ENCODE assay signal across 14 cellular contexts in genomic region chr11:127002669-127003259, GRCh38. TPM values are rescaled to one million over a fixed set of nuclear protein-coding genes. Genes with fewer than 3 reads are reported as not detected.
DNase-seq lines count a peak whose midpoint lies in the region; ATAC-seq, FAIRE-seq and TF ChIP-seq lines count a peak whose summit lies in the region.
"Had no signal": no experiment of that assay in that cellular context is flagged by ENCODE, and none has a peak within 500 bp of the region (broad histone marks: within the 10 kb centered on the region; RNA-seq: fewer than 3 reads in every experiment).

No MANE protein-coding gene starts in this region.

- H3K4me1 Mint-ChIP-seq in GM23338: peaks cover 20% of the 10 kb centered on the region
- H3K4me1 Mint-ChIP-seq: central memory CD8-positive, alpha-beta T cell; stimulated activated effector memory CD8-positive, alpha-beta T cell treated with anti-CD3 and anti-CD28 coated beads, Interleukin-12 subunit alpha, Interleukin-12 subunit beta, amount 100 ng/mL, for 72 hours had no signal

- peak overlapping the region; percentile 98 for H2AFZ ChIP-seq in GM23338

- H3K27ac Mint-ChIP-seq in GM23338: no peak overlapping the region
- H3K27ac Mint-ChIP-seq: CD8-positive, alpha-beta memory T cell; HFFc6; stimulated activated effector memory CD8-positive, alpha-beta T cell treated with anti-CD3 and anti-CD28 coated beads, Interleukin-12 subunit alpha, Interleukin-12 subunit beta, amount 100 ng/mL, for 72 hours had no signal

- H3F3A ChIP-seq in GM23338 (replicated peaks; ENCODE audit: low read depth): no peaks in the 10 kb centered on the region

- no peak for TF ChIP-seq POLR2A in A549 (IDR thresholded peaks at IDR 0.05; ENCODE audit: low read length)

- H3K9me3 ChIP-seq in A549 (no peaks in the 10 kb centered on the region), iPS-18a (ENCODE audit: control insufficient read depth, low read depth, low read length) (no peaks in the 10 kb centered on the region)

- no peaks in the 10 kb centered on the region for H3K9me2 ChIP-seq in GM23338 (ENCODE audit: insufficient read depth)

- TF ChIP-seq RAD21 in A549 (conservative IDR thresholded peaks at IDR 0.05 in 1 of 2, IDR thresholded peaks at IDR 0.05 in 1 of 2): no peak

- CTCF ChIA-PET in A549 (lab: Yijun Ruan, JAX): interaction anchor here (0.6 to 6.0 kb wide), 10 partner anchors 10 to 395 kb away, joined by 3 to 62 read pairs (median 4); no protein-coding TSS in a partner anchor

- FAIRE-seq in A549 (lab: Jason Lieb, UNC) (no peak), frontal cortex (lab: Jason Lieb, UNC) (no peak)

- WGBS in A549 (ENCODE audit: missing lambda C conversion rate): 18% methylated on average over 16 of the region's 16 CpGs

- in situ Hi-C loops in astrocyte of the cerebellum (cut with HindIII; ENCODE audit: low sequenced_read_pairs): no loop called here

- H3K4me1 ChIP-seq in A549 (peaks cover 24% of the 10 kb centered on the region), GM23338 (ENCODE audit: insufficient read depth) (peaks cover 29% of the 10 kb centered on the region), iPS-18a (ENCODE audit: control insufficient read depth, low read depth, low read length) (peaks cover 5% of the 10 kb centered on the region)

- TF ChIP-seq EP300 in A549 (IDR thresholded peaks at IDR 0.05): no peak

- H3K4me3 ChIP-seq in A549 (peak overlapping the region; percentile 41), GM23338 (peak overlapping the region; percentile 80), astrocyte of the cerebellum (ENCODE audit: low read depth, low read length) (peak overlapping the region; percentile 37), iPS-18a (ENCODE audit: low read length) (peak overlapping the region; percentile 70)

- peak overlapping the region; percentile 72 for H3K4me3 Mint-ChIP-seq in GM23338
- H3K4me3 Mint-ChIP-seq: CD8-positive, alpha-beta memory T cell; central memory CD8-positive, alpha-beta T cell; HFFc6; stimulated activated effector memory CD8-positive, alpha-beta T cell treated with anti-CD3 and anti-CD28 coated beads, Interleukin-12 subunit alpha, Interleukin-12 subunit beta, amount 100 ng/mL, for 72 hours had no signal

- H3K27ac ChIP-seq in A549 (peak overlapping the region; percentile 67 to 92), GM23338 (ENCODE audit: low read depth) (no peak overlapping the region), iPS-18a (ENCODE audit: low read length) (no peak overlapping the region)

- DNase-seq in A549 (ENCODE audit: low read depth in 1 of 2, low spot score in 1 of 2): no peak
- DNase-seq in GM23338 (ENCODE audit: low spot score): no peak
- no peak for DNase-seq in astrocyte of the cerebellum (ENCODE audit: low read depth)
- DNase-seq in frontal cortex (ENCODE audit: low spot score in 2 of 2): no peak
- DNase-seq in pons (ENCODE audit: low spot score): no peak
- no peak for DNase-seq in activated effector memory CD4-positive, alpha-beta T cell treated with Interleukin-2 at 50 U/mL for 16 hours
- DNase-seq: CD8-positive, alpha-beta memory T cell; foreskin melanocyte; OCI-M1 had no signal

- POLR2A ChIA-PET in A549 (lab: Yijun Ruan, JAX): interaction anchor here (0.6 kb wide), 1 partner anchor 1371 kb away, joined by 3 read pairs; no protein-coding TSS in a partner anchor

- no peaks in the 10 kb centered on the region for H4K20me1 ChIP-seq in GM23338 (replicated peaks; ENCODE audit: insufficient read depth)

- TF ChIP-seq CTCF in A549 (IDR thresholded peaks at IDR 0.05) (no peak), GM23338 (conservative IDR thresholded peaks at IDR 0.05; ENCODE audit: low read depth in 2 of 2) (no peak), astrocyte of the cerebellum (IDR thresholded peaks at IDR 0.05; ENCODE audit: low read depth, low read length, missing control alignments) (no peak)

- peaks cover 8% of the 10 kb centered on the region for H3K27me3 Mint-ChIP-seq in GM23338 (ENCODE audit: insufficient read depth, low read depth, poor library complexity)

- H3K27me3 ChIP-seq in GM23338 (ENCODE audit: insufficient read depth) (peaks cover 70% of the 10 kb centered on the region), iPS-18a (ENCODE audit: control insufficient read depth, insufficient read depth, low read length) (peaks cover 74% of the 10 kb centered on the region)

- no peak overlapping the region for H3K9ac ChIP-seq in iPS-18a (ENCODE audit: low read length)

- no peaks in the 10 kb centered on the region for H3K79me2 ChIP-seq in GM23338 (replicated peaks; ENCODE audit: insufficient read depth)

- ATAC-seq in A549: peak; percentile 1 to 4; a peak in 3 of 6 replicates
- ATAC-seq in GM23338: peak; percentile 11
- ATAC-seq in GM19467 (IDR thresholded peaks at IDR 0.05; ENCODE audit: unreplicated experiment): no peak

- H3K36me3 ChIP-seq in GM23338 (ENCODE audit: insufficient read depth) (no peaks in the 10 kb centered on the region), iPS-18a (ENCODE audit: control insufficient read depth, low read depth, low read length) (no peaks in the 10 kb centered on the region)

- H3K4me2 ChIP-seq in A549 (peak overlapping the region; percentile 96), GM23338 (peak overlapping the region; percentile 88)

- no peaks in the 10 kb centered on the region for H3K36me3 Mint-ChIP-seq in GM23338 (ENCODE audit: low read depth)
- H3K36me3 Mint-ChIP-seq: CD8-positive, alpha-beta memory T cell; stimulated activated effector memory CD8-positive, alpha-beta T cell treated with anti-CD3 and anti-CD28 coated beads, Interleukin-12 subunit alpha, Interleukin-12 subunit beta, amount 100 ng/mL, for 72 hours had no signal

- H3K9me3 Mint-ChIP-seq in GM23338: no peaks in the 10 kb centered on the region
- H3K9me3 Mint-ChIP-seq: CD8-positive, alpha-beta memory T cell; central memory CD8-positive, alpha-beta T cell; HFFc6; stimulated activated effector memory CD8-positive, alpha-beta T cell treated with anti-CD3 and anti-CD28 coated beads, Interleukin-12 subunit alpha, Interleukin-12 subunit beta, amount 100 ng/mL, for 72 hours had no signal

TF ChIP-seq in A549, 52 proteins besides CTCF, POLR2A, EP300 and RAD21 (continues in another document):
- no peak for TF ChIP-seq RCOR1 (IDR thresholded peaks at IDR 0.05; ENCODE audit: low read depth, low read length)
- no peak for TF ChIP-seq HOXB5 (CRISPR knock-in tag; IDR thresholded peaks at IDR 0.05)
- TF ChIP-seq HDAC2 (IDR thresholded peaks at IDR 0.05): no peak
- TF ChIP-seq RARB (CRISPR knock-in tag; IDR thresholded peaks at IDR 0.05): no peak
- TF ChIP-seq MAX (IDR thresholded peaks at IDR 0.05): peak; percentile 74
- TF ChIP-seq CEBPB (IDR thresholded peaks at IDR 0.05): no peak
- TF ChIP-seq ZNF302 (CRISPR knock-in tag; IDR thresholded peaks at IDR 0.05): no peak
- TF ChIP-seq USF2 (IDR thresholded peaks at IDR 0.05): peak; percentile 30
- no peak for TF ChIP-seq MAZ (IDR thresholded peaks at IDR 0.05; ENCODE audit: borderline replicate concordance, low read depth, low read length)
- no peak for TF ChIP-seq RNF2 (IDR thresholded peaks at IDR 0.05; ENCODE audit: borderline replicate concordance, low read depth)

TF ChIP-seq in GM23338, 12 proteins besides CTCF, POLR2A, EP300 and RAD21:
- TF ChIP-seq ZNF331 (CRISPR knock-in tag; IDR thresholded peaks at IDR 0.05; ENCODE audit: low read depth) (no peak), ZNF114 (CRISPR knock-in tag; IDR thresholded peaks at IDR 0.05) (no peak), REST (IDR thresholded peaks at IDR 0.05; ENCODE audit: unreplicated experiment) (no peak), CREB1 (CRISPR knock-in tag; IDR thresholded peaks at IDR 0.05; ENCODE audit: low read depth) (no peak), POLR2AphosphoS5 (IDR thresholded peaks at IDR 0.05; ENCODE audit: low read depth) (no peak), EZH2phosphoT487 (IDR thresholded peaks at IDR 0.05; ENCODE audit: unreplicated experiment) (no peak), JUNB (IDR thresholded peaks at IDR 0.05; ENCODE audit: unreplicated experiment) (no peak)

RNA-seq across cellular contexts. Expression of gene KIRREL3, which starts 2.2 kb away (rescaled TPM):
- 3.0 and 3.1 TPM in 2 replicates for polyA plus RNA-seq in A549 (2011; rRNA removed)
- 6.3 and 8.3 TPM in 2 replicates for polyA plus RNA-seq in A549 (2012; cell fraction: cytosol; rRNA removed)
- polyA plus RNA-seq in A549 (2012; cell fraction: nucleus; rRNA removed): 24.5 and 25.4 TPM in 2 replicates
- 11.0 to 11.7 TPM (median 11.5 TPM) in 3 replicates for polyA plus RNA-seq in A549 (2017; fragmentation: RNase III; extraction: RNeasy Plus Mini Kit Qiagen cat#74134 plus additional on column Dnase treatment)
- 5.1 and 8.7 TPM in 2 replicates for polyA minus RNA-seq in A549 (2011; rRNA and poly(A)+ RNA removed)
- total RNA-seq in GM23338 (2014; rRNA removed; shearing (Covaris generic)): 0.08 and 1.5 TPM in 2 replicates
- polyA plus RNA-seq in GM23338 (2016; fragmentation: Nextera tagmentation; extraction: Ambion mirVana): 0.13 and 0.30 TPM in 2 replicates
- total RNA-seq in frontal cortex: 26.5 TPM
- total RNA-seq: CD8-positive, alpha-beta memory T cell had no signal
- polyA plus RNA-seq: CD8-positive, alpha-beta memory T cell had no signal

Comparison
In these comparisons a context has a peak if more than half of its experiments do, and no peak if none do; other contexts are left out.
1. H3K27ac ChIP-seq: peak in A549 (2 of 2); none in GM23338 (single experiment) and iPS-18a (single experiment).
2. RNA of gene KIRREL3, which starts 2.2 kb away (total RNA-seq): 26.5 TPM in frontal cortex (single experiment); 0.08 to 1.5 TPM in GM23338; every median in the first group is over 10 times any median in the second.
3. Peak in every context shown above with its lines, with median percentiles within 50 percentile points of each other: H3K4me3 ChIP-seq.